Comparison of ENCODE assay signal across 1 cellular context in genomic region chr17:51036084-51036483, GRCh38.
TF ChIP-seq lines count a peak whose summit lies in the region.

No MANE protein-coding gene starts in this region.

TF ChIP-seq in K562, 482 proteins besides CTCF, POLR2A, EP300 and RAD21 (continued from another document):
- no peak for TF ChIP-seq ZNF395 (CRISPR knock-in tag; IDR thresholded peaks at IDR 0.05)
